In the genomic region with DNA sequence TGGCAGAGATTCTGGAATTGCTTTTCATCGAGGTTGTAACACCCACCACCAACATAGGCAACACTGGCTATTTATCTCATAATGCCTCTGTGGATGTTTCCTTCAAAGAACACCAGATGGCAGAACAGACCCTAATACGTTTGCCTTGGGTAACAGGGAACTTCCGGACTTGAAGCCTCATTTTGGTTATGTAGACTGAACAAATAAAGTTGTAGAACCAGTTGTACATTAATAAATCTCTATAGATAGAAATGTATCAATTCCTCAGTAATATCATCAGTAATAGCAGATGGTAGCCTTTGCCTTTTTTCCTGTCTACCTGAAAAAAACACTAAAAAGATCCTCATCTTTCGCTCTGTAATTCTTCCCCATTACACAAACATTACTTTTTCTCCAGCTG, we compare ENCODE assay signal across 8 cellular contexts. TPM values are rescaled to one million over a fixed set of nuclear protein-coding genes. Genes with fewer than 3 reads are reported as not detected.
DNase-seq lines count a peak whose midpoint lies in the region; ATAC-seq, FAIRE-seq and TF ChIP-seq lines count a peak whose summit lies in the region.

No MANE protein-coding gene starts in this region.

- H3K27ac Mint-ChIP-seq in CD14-positive monocyte = no peak overlapping the region
- peak overlapping the region; percentile 64 for H3K27ac Mint-ChIP-seq in T-helper 2 cell treated with Interferon-gamma antibody and Interleukin-4, amounts not matched to agents 5 μg/mL and 100 μg/mL, for 36 hours

- no peak overlapping the region for H2AK5ac ChIP-seq in mesenchymal stem cell (ENCODE audit: low read length, severe bottlenecking)

- no peak overlapping the region for H3K4me2 ChIP-seq in mesenchymal stem cell (ENCODE audit: low read length, poor library complexity, severe bottlenecking)

- ATAC-seq in GM18520 (IDR thresholded peaks at IDR 0.05; ENCODE audit: unreplicated experiment) = no peak
- no peak for ATAC-seq in GM21515 (IDR thresholded peaks at IDR 0.05; ENCODE audit: unreplicated experiment)

- no peak overlapping the region for H2BK120ac ChIP-seq in mesenchymal stem cell (ENCODE audit: low read depth, low read length)

- peak overlapping the region; percentile 53 for H3K9ac ChIP-seq in mesenchymal stem cell (ENCODE audit: low read length)

- H3K23ac ChIP-seq in mesenchymal stem cell (ENCODE audit: low read length in 2 of 2) = no peak overlapping the region

- H3K4me3 Mint-ChIP-seq in CD14-positive monocyte = no peak overlapping the region
- H3K4me3 Mint-ChIP-seq in T-helper 2 cell treated with Interferon-gamma antibody and Interleukin-4, amounts not matched to agents 5 μg/mL and 100 μg/mL, for 36 hours = peak overlapping the region; percentile 17

- peak overlapping the region; percentile 26 for H3K4me3 ChIP-seq in effector memory CD4-positive, alpha-beta T cell (ENCODE audit: insufficient read depth, low read depth, low read length, poor library complexity, severe bottlenecking)
- H3K4me3 ChIP-seq in mesenchymal stem cell (ENCODE audit: insufficient read depth in 1 of 2, low read depth in 1 of 2, low read length in 2 of 2) = no peak overlapping the region

- no peak overlapping the region for H3K4ac ChIP-seq in mesenchymal stem cell (ENCODE audit: low read depth in 1 of 2, low read length in 2 of 2)

- H3K4me1 Mint-ChIP-seq in CD14-positive monocyte = peaks cover 9% of the 10 kb centered on the region
- H3K4me1 Mint-ChIP-seq in T-helper 2 cell treated with Interferon-gamma antibody and Interleukin-4, amounts not matched to agents 5 μg/mL and 100 μg/mL, for 36 hours (ENCODE audit: low read depth) = peaks cover 24% of the 10 kb centered on the region

- H3K27me3 ChIP-seq in effector memory CD4-positive, alpha-beta T cell (replicated peaks; ENCODE audit: control insufficient read depth, insufficient read depth, low read length, poor library complexity, severe bottlenecking) = no peaks in the 10 kb centered on the region
- H3K27me3 ChIP-seq in mesenchymal stem cell (ENCODE audit: control insufficient read depth in 1 of 2, insufficient read depth in 1 of 2, low read length in 2 of 2) = no peaks in the 10 kb centered on the region

- no peaks in the 10 kb centered on the region for H3K79me1 ChIP-seq in mesenchymal stem cell (replicated peaks; ENCODE audit: low read length, poor library complexity, severe bottlenecking)

- peaks cover 6 to 19% (median 12%) of the 10 kb centered on the region in 3 donors for H3K27me3 Mint-ChIP-seq in CD14-positive monocyte (ENCODE audit: low read depth in 3 of 3)
- H3K27me3 Mint-ChIP-seq in T-helper 2 cell treated with Interferon-gamma antibody and Interleukin-4, amounts not matched to agents 5 μg/mL and 100 μg/mL, for 36 hours (ENCODE audit: low read depth) = no peaks in the 10 kb centered on the region

- H3K36me3 ChIP-seq in effector memory CD4-positive, alpha-beta T cell (ENCODE audit: control insufficient read depth, insufficient read depth, low read length) = no peaks in the 10 kb centered on the region
- no peaks in the 10 kb centered on the region for H3K36me3 ChIP-seq in mesenchymal stem cell (ENCODE audit: control insufficient read depth in 1 of 2, insufficient read depth in 2 of 2, low read depth in 1 of 2, low read length in 2 of 2)

- no peak overlapping the region for H2AFZ ChIP-seq in mesenchymal stem cell (ENCODE audit: low read depth, low read length)

- H4K8ac ChIP-seq in mesenchymal stem cell (ENCODE audit: low read length) = no peak overlapping the region

- no peaks in the 10 kb centered on the region for H3K9me3 Mint-ChIP-seq in CD14-positive monocyte
- no peaks in the 10 kb centered on the region for H3K9me3 Mint-ChIP-seq in T-helper 2 cell treated with Interferon-gamma antibody and Interleukin-4, amounts not matched to agents 5 μg/mL and 100 μg/mL, for 36 hours

- intact Hi-C loops in CD14-positive monocyte (cut with micrococcal nuclease) = loop anchor here (2.0 kb wide), 1 partner anchor 312 kb away; no protein-coding TSS in a partner anchor

- H2BK5ac ChIP-seq in mesenchymal stem cell (ENCODE audit: low read depth, low read length, poor library complexity, severe bottlenecking) = no peak overlapping the region

- H2BK15ac ChIP-seq in mesenchymal stem cell (ENCODE audit: low read depth, poor library complexity, severe bottlenecking) = no peak overlapping the region

- H3K27ac ChIP-seq in effector memory CD4-positive, alpha-beta T cell (ENCODE audit: insufficient read depth, low read length, poor library complexity, severe bottlenecking) = peak overlapping the region; percentile 28
- H3K27ac ChIP-seq in mesenchymal stem cell (ENCODE audit: low read length, poor library complexity, severe bottlenecking) = no peak overlapping the region

- no peak overlapping the region for H2BK12ac ChIP-seq in mesenchymal stem cell (ENCODE audit: low read length in 2 of 2)

- H4K91ac ChIP-seq in mesenchymal stem cell (ENCODE audit: low read length) = no peak overlapping the region

- H3K4me1 ChIP-seq in effector memory CD4-positive, alpha-beta T cell (ENCODE audit: control insufficient read depth, insufficient read depth, low read length, poor library complexity, severe bottlenecking) = peaks cover 5% of the 10 kb centered on the region
- no peaks in the 10 kb centered on the region for H3K4me1 ChIP-seq in mesenchymal stem cell (ENCODE audit: control insufficient read depth, insufficient read depth, low read depth, low read length)

- H3K18ac ChIP-seq in mesenchymal stem cell (ENCODE audit: low read depth in 1 of 2, low read length in 2 of 2) = no peak overlapping the region

- no peaks in the 10 kb centered on the region for H3K36me3 Mint-ChIP-seq in CD14-positive monocyte
- H3K36me3 Mint-ChIP-seq in T-helper 2 cell treated with Interferon-gamma antibody and Interleukin-4, amounts not matched to agents 5 μg/mL and 100 μg/mL, for 36 hours (ENCODE audit: low read depth) = no peaks in the 10 kb centered on the region

- peak; percentile 55 for TF ChIP-seq CTCF in CD14-positive monocyte (IDR thresholded peaks at IDR 0.05)

- H3K14ac ChIP-seq in mesenchymal stem cell (ENCODE audit: low read length in 2 of 2) = no peak overlapping the region

- WGBS in mesenchymal stem cell = 60% methylated on average over 2 of the region's 4 CpGs

- H3K9me3 ChIP-seq in effector memory CD4-positive, alpha-beta T cell (ENCODE audit: control insufficient read depth, low read length) = no peaks in the 10 kb centered on the region
- H3K9me3 ChIP-seq in mesenchymal stem cell (ENCODE audit: control insufficient read depth, low read length) = no peaks in the 10 kb centered on the region

- DNase-seq in CD14-positive monocyte (ENCODE audit: low spot score) (no peak), GM18507 (ENCODE audit: extremely low spot score, insufficient read length, low read depth) (no peak), NCI-H2029 (lab: John Stamatoyannopoulos, UW) (peak; percentile 42), mesenchymal stem cell (peak; percentile 83)
- peak; percentile 33 for DNase-seq in T-helper 2 cell treated with Interferon-gamma antibody and Interleukin-4, amounts not matched to agents 5 μg/mL and 100 μg/mL, for 36 hours (ENCODE audit: low spot score)
- peak in 1 of 3 donors; percentile 18 for DNase-seq in effector memory CD4-positive, alpha-beta T cell

- peak; percentile 80 for FAIRE-seq in GM18507 (lab: Jason Lieb, UNC)

RNA-seq across cellular contexts. Expression of a gene that starts 25.9 kb away (rescaled TPM):
- not detected for polyA plus RNA-seq in CD14-positive monocyte
- 0.07 TPM for polyA plus RNA-seq in mesenchymal stem cell (2013, experiment 1 of 2)
- not detected for polyA plus RNA-seq in mesenchymal stem cell (2013, experiment 2 of 2)

RNA-seq across cellular contexts. Expression of a gene that starts 47.3 kb away (rescaled TPM):
- polyA plus RNA-seq in CD14-positive monocyte = under 1 TPM; 0.22 to 0.30 TPM
- 21.2 TPM for polyA plus RNA-seq in mesenchymal stem cell (2013, experiment 1 of 2)
- polyA plus RNA-seq in mesenchymal stem cell (2013, experiment 2 of 2) = 20.4 TPM

Comparison
In these comparisons a context has a peak if more than half of its experiments do, and no peak if none do; other contexts are left out.
1. DNase-seq: peak in NCI-H2029 (single experiment), T-helper 2 cell treated with Interferon-gamma antibody and Interleukin-4, amounts not matched to agents 5 μg/mL and 100 μg/mL, for 36 hours (single experiment) and mesenchymal stem cell (single experiment); none in CD14-positive monocyte (single experiment) and GM18507 (single experiment).